23 cellular contexts compared by ENCODE assay signal in the genomic region with DNA sequence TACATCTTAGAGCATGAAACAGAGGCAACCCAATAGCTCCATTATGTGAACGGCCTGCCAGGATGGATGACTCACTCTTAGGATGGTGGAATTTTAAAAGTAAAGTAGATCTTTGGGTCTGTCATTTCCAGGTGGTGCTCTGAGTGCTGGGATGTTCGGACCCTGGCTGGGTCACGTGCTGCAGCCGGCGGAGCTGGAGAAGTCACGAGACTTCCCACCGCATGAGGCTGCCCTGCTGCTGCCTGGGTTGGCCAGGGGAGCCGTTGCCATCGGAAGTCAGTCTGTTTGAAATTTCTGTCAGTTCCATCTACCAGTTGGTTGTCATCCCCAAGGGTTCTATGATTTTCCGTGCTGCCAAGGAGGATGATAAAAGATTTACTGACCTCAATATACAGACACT.
"Had no signal": no experiment of that assay in that cellular context is flagged by ENCODE, and none has a peak within 500 bp of the region (broad histone marks: within the 10 kb centered on the region; RNA-seq: fewer than 3 reads in every experiment).

No MANE protein-coding gene starts in this region.

- H3K4me1 ChIP-seq: breast epithelium had no signal

- H3K36me3 Mint-ChIP-seq: activated CD8-positive, alpha-beta memory T cell treated with anti-CD3 and anti-CD28 coated beads, Interleukin-2, amount 10 ng/mL, durations not matched to agents 7 days and 5 days had no signal

- H3K27ac Mint-ChIP-seq: activated B cell treated with CpG ODN at 0.5 μM for 24 hours; activated CD4-positive, alpha-beta T cell treated with anti-CD3 and anti-CD28 coated beads, Interleukin-2, amount 10 ng/mL, durations not matched to agents 24 days and 14 days; activated CD8-positive, alpha-beta memory T cell treated with anti-CD3 and anti-CD28 coated beads, Interleukin-2, amount 10 ng/mL, durations not matched to agents 7 days and 5 days; activated naive CD4-positive, alpha-beta T cell treated with anti-CD3 and anti-CD28 coated beads, Interleukin-2, amount 50 U/mL, for 24 hours; activated T-cell treated with anti-CD3 and anti-CD28 coated beads, Interleukin-2, amount 50 U/mL, for 24 hours; activated T-helper 1 cell treated with anti-CD3 and anti-CD28 coated beads, Interleukin-12 subunit alpha, Interleukin-12 subunit beta, Interleukin-2, Interleukin-4 antibody, amounts not matched to agents 30 ng/mL and 10 ng/mL and 1 ng/mL, durations not matched to agents 14 hours and 24 hours and 36 hours; T-helper 1 cell treated with Interleukin-12 subunit alpha and Interleukin-12 subunit beta and Interleukin-4 antibody, amounts not matched to agents 30 μg/mL and 1 μg/mL, for 36 hours had no signal

- ATAC-seq: activated CD8-positive, alpha-beta memory T cell treated with anti-CD3 and anti-CD28 coated beads, Interleukin-2, amount 10 ng/mL, durations not matched to agents 7 days and 5 days had no signal

- H3K4me1 Mint-ChIP-seq: activated CD4-positive, alpha-beta T cell treated with anti-CD3 and anti-CD28 coated beads, Interleukin-2, amount 10 ng/mL, durations not matched to agents 24 days and 14 days; activated CD8-positive, alpha-beta memory T cell treated with anti-CD3 and anti-CD28 coated beads, Interleukin-2, amount 10 ng/mL, durations not matched to agents 7 days and 5 days; activated naive CD4-positive, alpha-beta T cell treated with anti-CD3 and anti-CD28 coated beads, Interleukin-2, amount 50 U/mL, for 24 hours had no signal

- H3K27me3 Mint-ChIP-seq: activated naive CD4-positive, alpha-beta T cell treated with anti-CD3 and anti-CD28 coated beads, Interleukin-2, amount 50 U/mL, for 24 hours had no signal

- H3K27ac ChIP-seq: breast epithelium had no signal

- H3K27me3 ChIP-seq: breast epithelium, MG63 had no signal

- DNase-seq: activated B cell treated with CpG ODN at 0.5 μM for 24 hours; activated CD4-positive, alpha-beta T cell treated with anti-CD3 and anti-CD28 coated beads for 1 hour; activated CD4-positive, alpha-beta T cell treated with anti-CD3 and anti-CD28 coated beads, Interleukin-2, amount 10 ng/mL, durations not matched to agents 24 days and 14 days; activated CD4-positive, alpha-beta T cell treated with anti-CD3 and anti-CD28 coated beads, Interleukin-2, amount 50 U/mL, for 48 hours; activated CD8-positive, alpha-beta memory T cell treated with anti-CD3 and anti-CD28 coated beads, Interleukin-2, amount 10 ng/mL, durations not matched to agents 7 days and 5 days; activated effector memory CD4-positive, alpha-beta T cell treated with Interleukin-2 at 50 U/mL for 16 hours; activated naive CD4-positive, alpha-beta T cell; activated T-cell treated with anti-CD3 and anti-CD28 coated beads, Interleukin-2, amount 50 U/mL, for 24 hours; aorta; caudate nucleus; MG63; MV-4-11; NCI-H1092 treated with DMSO at 0.1 percent for 48 hours; NCI-H1417 treated with DMSO at 0.1 percent for 48 hours; NCI-H1694 treated with DMSO at 0.1 percent for 48 hours; NCI-H2081; NCI-H510A treated with DMSO at 0.1 percent for 48 hours; SHP77 treated with DMSO at 0.1 percent for 48 hours had no signal

- H3K4me3 Mint-ChIP-seq: activated B cell treated with CpG ODN at 0.5 μM for 24 hours; activated CD4-positive, alpha-beta T cell treated with anti-CD3 and anti-CD28 coated beads, Interleukin-2, amount 10 ng/mL, durations not matched to agents 24 days and 14 days; activated CD8-positive, alpha-beta memory T cell treated with anti-CD3 and anti-CD28 coated beads, Interleukin-2, amount 10 ng/mL, durations not matched to agents 7 days and 5 days; activated naive CD4-positive, alpha-beta T cell treated with anti-CD3 and anti-CD28 coated beads, Interleukin-2, amount 50 U/mL, for 24 hours; activated T-cell treated with anti-CD3 and anti-CD28 coated beads, Interleukin-2, amount 50 U/mL, for 24 hours; activated T-helper 1 cell treated with anti-CD3 and anti-CD28 coated beads, Interleukin-12 subunit alpha, Interleukin-12 subunit beta, Interleukin-2, Interleukin-4 antibody, amounts not matched to agents 30 ng/mL and 10 ng/mL and 1 ng/mL, durations not matched to agents 14 hours and 24 hours and 36 hours; T-helper 1 cell treated with Interleukin-12 subunit alpha and Interleukin-12 subunit beta and Interleukin-4 antibody, amounts not matched to agents 30 μg/mL and 1 μg/mL, for 36 hours had no signal

- H3K36me3 ChIP-seq: breast epithelium, MG63 had no signal

- FAIRE-seq: RCC 7860 had no signal

- H3K4me3 ChIP-seq: breast epithelium, MG63 had no signal
